In genomic region chr6:161411265-161411944, GRCh38 we compare ENCODE assay signal across 24 cellular contexts.
DNase-seq lines count a peak whose midpoint lies in the region; TF ChIP-seq lines count a peak whose summit lies in the region.
"Had no signal": no experiment of that assay in that cellular context is flagged by ENCODE, and none has a peak within 500 bp of the region (broad histone marks: within the 10 kb centered on the region; RNA-seq: fewer than 3 reads in every experiment).

No MANE protein-coding gene starts in this region.

- in situ Hi-C loops in astrocyte of the spinal cord (cut with HindIII; ENCODE audit: low sequenced_read_pairs), result no loop called here

- no peak overlapping the region for H3K4me3 ChIP-seq in astrocyte of the spinal cord (ENCODE audit: low read depth, low read length)
- H3K4me3 ChIP-seq in BE2C (ENCODE audit: low read depth, low read length), result no peak overlapping the region
- H3K4me3 ChIP-seq: esophagus muscularis mucosa, left lung, right atrium auricular region, stomach, tibial nerve had no signal

- TF ChIP-seq CTCF in astrocyte of the spinal cord (IDR thresholded peaks at IDR 0.05; ENCODE audit: low read depth, low read length), result no peak
- no peak for TF ChIP-seq CTCF in BE2C (IDR thresholded peaks at IDR 0.05; ENCODE audit: low read depth, low read length)

- peaks cover 6% of the 10 kb centered on the region for H3K4me1 ChIP-seq in BE2C
- H3K4me1 ChIP-seq: esophagus muscularis mucosa, left lung, stomach had no signal

- H3K9me3 ChIP-seq in BE2C, result no peaks in the 10 kb centered on the region
- H3K9me3 ChIP-seq: esophagus muscularis mucosa, left lung, right atrium auricular region, tibial nerve had no signal

- no peaks in the 10 kb centered on the region for H3K27me3 ChIP-seq in BE2C
- H3K27me3 ChIP-seq: esophagus muscularis mucosa, left lung, right atrium auricular region, stomach, tibial nerve had no signal

- no peaks in the 10 kb centered on the region for H3K36me3 ChIP-seq in BE2C
- H3K36me3 ChIP-seq: esophagus muscularis mucosa, left lung, right atrium auricular region, stomach, tibial nerve had no signal

- DNase-seq in DMS53 (lab: John Stamatoyannopoulos, UW) (peak; percentile 34), DMS53 treated with DMSO at 0.1 percent for 48 hours (lab: John Stamatoyannopoulos, UW; ENCODE audit: unreplicated experiment) (no peak), NAMALWA (ENCODE audit: low spot score) (peak; percentile 23), astrocyte of the spinal cord (ENCODE audit: low read depth, low spot score) (peak; percentile 41), left kidney (ENCODE audit: low read depth, low spot score) (peak; percentile 19), BE2C (no peak), SW480 (ENCODE audit: low spot score) (no peak), SHP77 treated with DMSO at 0.1 percent for 48 hours (lab: John Stamatoyannopoulos, UW) (no peak)
- DNase-seq: 8988T; activated CD4-positive, alpha-beta T cell treated with anti-CD3 and anti-CD28 coated beads for 1 hour; activated naive CD8-positive, alpha-beta T cell treated with anti-CD3 and anti-CD28 coated beads, Interleukin-2, amount 10 ng/mL, durations not matched to agents 7 days and 5 days; effector memory CD8-positive, alpha-beta T cell; glutamatergic neuron; left lung; naive thymus-derived CD8-positive, alpha-beta T cell; NCI-H1417 treated with DMSO at 0.1 percent for 48 hours; NCI-H2171 treated with DMSO at 0.1 percent for 48 hours; NCI-H526 treated with DMSO at 0.1 percent for 48 hours; Right ventricle myocardium superior; stimulated activated CD4-positive, alpha-beta T cell treated with anti-CD3 and anti-CD28 coated beads, Interleukin-4, amount 100 ng/mL, for 4 hours; stomach had no signal

Comparison
In these comparisons a context has a peak if more than half of its experiments do, and no peak if none do; other contexts are left out.
1. DNase-seq: peak in DMS53 (single experiment), NAMALWA (single experiment), astrocyte of the spinal cord (single experiment) and left kidney (single experiment); none in DMS53 treated with DMSO at 0.1 percent for 48 hours (single experiment), BE2C (single experiment), SW480 (single experiment) and SHP77 treated with DMSO at 0.1 percent for 48 hours (single experiment).